ENCODE assay signal across 9 cellular contexts in genomic region chr15:62549345-62549970, GRCh38.
A peak's percentile ranks its signal among the peaks of the same experiment; 100 is the strongest.
DNase-seq lines count a peak whose midpoint lies in the region; FAIRE-seq and TF ChIP-seq lines count a peak whose summit lies in the region.
"Had no signal": no experiment of that assay in that cellular context is flagged by ENCODE, and none has a peak within 500 bp of the region (broad histone marks: within the 10 kb centered on the region; RNA-seq: fewer than 3 reads in every experiment).

No MANE protein-coding gene starts in this region.

- no peak for FAIRE-seq in HTR-8/SVneo (lab: Jason Lieb, UNC)
- FAIRE-seq: pancreas had no signal

- H3K27me3 ChIP-seq in osteoblast (ENCODE audit: insufficient read depth, low read length): no peaks in the 10 kb centered on the region
- H3K27me3 ChIP-seq: pancreas had no signal

- H3K4me1 ChIP-seq in osteoblast (ENCODE audit: insufficient read depth, low read length): peaks cover 12% of the 10 kb centered on the region

- DNase-seq in NCI-H1092 treated with DMSO at 0.1 percent for 48 hours (lab: John Stamatoyannopoulos, UW): peak; percentile 12
- no peak for DNase-seq in NCI-H1092 (lab: John Stamatoyannopoulos, UW)
- DNase-seq in LoVo (ENCODE audit: low spot score): peak; percentile 45
- DNase-seq in choroid plexus epithelial cell (ENCODE audit: low read depth): peak; percentile 75
- DNase-seq in osteoblast (ENCODE audit: insufficient read length, low spot score, missing footprints): no peak
- DNase-seq in stimulated activated CD8-positive, alpha-beta memory T cell treated with anti-CD3 and anti-CD28 coated beads, Interleukin-4, amount 100 ng/mL, for 48 hours: no peak
- DNase-seq in HTR-8/SVneo (ENCODE audit: insufficient read length, low spot score): no peak
- DNase-seq in C1 segment of cervical spinal cord (lab: John Stamatoyannopoulos, UW): no peak

- peaks cover 4% of the 10 kb centered on the region for H4K20me1 ChIP-seq in osteoblast (ENCODE audit: insufficient read depth, low read length)

- peaks cover 15% of the 10 kb centered on the region for H3K79me2 ChIP-seq in osteoblast (ENCODE audit: insufficient read depth, low read length)

- no peak overlapping the region for H2AFZ ChIP-seq in osteoblast (ENCODE audit: low read length)

- H3K27ac ChIP-seq in osteoblast (ENCODE audit: low read depth, low read length): no peak overlapping the region
- H3K27ac ChIP-seq: pancreas had no signal

- TF ChIP-seq CTCF in choroid plexus epithelial cell (conservative IDR thresholded peaks at IDR 0.05; ENCODE audit: low read depth, low read length): peak; percentile 78
- TF ChIP-seq CTCF in osteoblast (IDR thresholded peaks at IDR 0.05; ENCODE audit: extremely low read depth, low read depth, low read length): peak; percentile 57

- H3K9me3 ChIP-seq in osteoblast (ENCODE audit: low read depth, low read length): no peaks in the 10 kb centered on the region
- H3K9me3 ChIP-seq: pancreas had no signal

- no peaks in the 10 kb centered on the region for H3K36me3 ChIP-seq in osteoblast (ENCODE audit: insufficient read depth, low read length)
- H3K36me3 ChIP-seq: pancreas had no signal

- H3K4me2 ChIP-seq in osteoblast (ENCODE audit: insufficient read depth, low read length): no peak overlapping the region

- H3K4me3 ChIP-seq in choroid plexus epithelial cell (ENCODE audit: low read depth, low read length) (no peak overlapping the region), osteoblast (ENCODE audit: insufficient read depth, low read length) (no peak overlapping the region)
- H3K4me3 ChIP-seq: pancreas had no signal

Comparison
In these comparisons a context has a peak if more than half of its experiments do, and no peak if none do; other contexts are left out.
1. DNase-seq: peak in NCI-H1092 treated with DMSO at 0.1 percent for 48 hours (single experiment), LoVo (single experiment) and choroid plexus epithelial cell (single experiment); none in NCI-H1092 (single experiment), osteoblast (single experiment), stimulated activated CD8-positive, alpha-beta memory T cell treated with anti-CD3 and anti-CD28 coated beads, Interleukin-4, amount 100 ng/mL, for 48 hours (single experiment), HTR-8/SVneo (single experiment) and C1 segment of cervical spinal cord (0 of 14).